ENCODE assay signal across 1 cellular context in genomic region chr10:102812213-102812876, GRCh38.
TF ChIP-seq lines count a peak whose summit lies in the region.

No MANE protein-coding gene starts in this region.

TF ChIP-seq in GM23338, 12 proteins besides CTCF, POLR2A, EP300 and RAD21 (continued from another document):
- TF ChIP-seq ETS1 (IDR thresholded peaks at IDR 0.05), result no peak
- TF ChIP-seq ZNF331 (CRISPR knock-in tag; IDR thresholded peaks at IDR 0.05; ENCODE audit: low read depth), result no peak
- no peak for TF ChIP-seq CREB1 (CRISPR knock-in tag; IDR thresholded peaks at IDR 0.05; ENCODE audit: low read depth)
- no peak for TF ChIP-seq REST (IDR thresholded peaks at IDR 0.05; ENCODE audit: unreplicated experiment)
- no peak for TF ChIP-seq POLR2AphosphoS5 (IDR thresholded peaks at IDR 0.05; ENCODE audit: low read depth)
